ENCODE assay signal across 11 cellular contexts in the genomic region with DNA sequence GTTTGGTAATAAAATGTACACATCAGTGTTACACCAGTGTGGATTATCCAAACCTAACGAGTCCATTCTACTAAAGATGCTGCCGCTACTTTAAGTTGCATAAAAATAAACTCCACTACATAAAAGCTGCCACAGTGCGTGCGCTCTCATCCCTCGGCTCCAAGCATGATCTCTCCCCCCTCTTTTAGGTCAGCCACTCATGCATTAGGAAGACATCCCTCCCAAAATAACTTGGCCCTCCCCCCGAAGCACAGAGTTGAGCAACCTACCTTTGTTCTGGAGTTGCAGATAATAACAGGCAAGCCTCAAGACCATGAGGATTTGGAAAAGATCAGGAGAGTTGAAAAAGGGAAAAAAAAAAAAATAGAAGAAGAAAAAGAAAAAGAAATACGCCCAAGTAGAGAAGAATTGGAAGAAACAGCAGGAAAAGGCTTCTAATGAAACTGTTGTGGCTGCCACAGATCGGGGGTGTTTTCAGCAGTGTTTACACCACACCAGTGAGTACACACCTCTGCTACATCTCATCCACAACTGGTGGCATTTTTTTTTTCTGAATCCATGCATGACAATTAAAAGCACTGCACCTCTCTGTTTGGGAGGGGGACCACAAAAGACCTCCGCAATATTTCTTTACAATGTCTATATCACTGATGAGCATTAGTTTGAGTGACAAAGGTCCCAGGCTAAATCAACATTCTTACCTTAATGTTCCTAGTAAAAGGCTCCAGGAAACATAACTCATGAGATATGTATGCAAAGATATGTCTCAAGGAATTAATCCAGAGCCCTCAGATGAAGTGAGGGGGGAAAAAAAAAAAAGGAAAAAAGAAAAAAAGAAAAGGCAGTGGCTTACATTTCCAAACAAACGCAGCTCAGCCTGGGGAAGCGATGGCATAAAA.
A peak's percentile ranks its signal among the peaks of the same experiment; 100 is the strongest.
DNase-seq lines count a peak whose midpoint lies in the region; ATAC-seq and TF ChIP-seq lines count a peak whose summit lies in the region.
"Had no signal": no experiment of that assay in that cellular context is flagged by ENCODE, and none has a peak within 500 bp of the region (broad histone marks: within the 10 kb centered on the region; RNA-seq: fewer than 3 reads in every experiment).

No MANE protein-coding gene starts in this region.

- H4K91ac ChIP-seq in trophoblast cell (ENCODE audit: low read depth, low read length) = no peak overlapping the region

- DNase-seq in GM03348 (ENCODE audit: low spot score) (peak; percentile 53), heart left ventricle (peak in 4 of 5 donors; percentile 28 to 70 (median 54)), trophoblast cell (no peak), DMS114 treated with DMSO at 0.1 percent for 48 hours (lab: John Stamatoyannopoulos, UW; ENCODE audit: unreplicated experiment) (no peak), NCI-H1417 (lab: John Stamatoyannopoulos, UW) (no peak)
- no peak for DNase-seq in activated CD4-positive, alpha-beta T cell treated with anti-CD3 and anti-CD28 coated beads, Interleukin-2, amount 50 U/mL, for 1 hour
- DNase-seq: dorsolateral prefrontal cortex, MV-4-11, Peyer's patch had no signal

- H2BK120ac ChIP-seq in trophoblast cell (ENCODE audit: insufficient read depth, low read length, poor library complexity) = no peak overlapping the region

- no peak overlapping the region for H2BK12ac ChIP-seq in trophoblast cell (ENCODE audit: low read length)

- peaks cover 2% of the 10 kb centered on the region for H3K79me1 ChIP-seq in trophoblast cell (ENCODE audit: low read length)

- H3K4me3 ChIP-seq in heart left ventricle (peak overlapping the region in 10 of 12 donors; percentile 17 to 48 (median 42)), trophoblast cell (ENCODE audit: low read depth, low read length) (no peak overlapping the region)

- no peak overlapping the region for H4K8ac ChIP-seq in trophoblast cell (ENCODE audit: low read depth, low read length)

- no peak for TF ChIP-seq CTCF in VCaP (conservative IDR thresholded peaks at IDR 0.05)
- no peak for TF ChIP-seq CTCF in heart left ventricle (IDR thresholded peaks at IDR 0.05)

- H2AFZ ChIP-seq in trophoblast cell (ENCODE audit: insufficient read depth, low read length, poor library complexity) = no peak overlapping the region

- WGBS in heart left ventricle, 4 donors = 41 to 50% (median 49%) methylated on average over 11 of the region's 11 CpGs
- WGBS in trophoblast cell (ENCODE audit: extremely low coverage, insufficient coverage, insufficient read length) = no CpG with 5 or more reads among the region's 11 CpGs

- H2AK5ac ChIP-seq in trophoblast cell (ENCODE audit: low read length) = no peak overlapping the region

- H2BK5ac ChIP-seq in trophoblast cell (ENCODE audit: low read depth, low read length, poor library complexity) = no peak overlapping the region

- H3K4me1 ChIP-seq in heart left ventricle = peaks cover 0 to 72% (median 30%) of the 10 kb centered on the region in 12 donors
- peaks cover 3 to 10% of the 10 kb centered on the region in 2 experiments for H3K4me1 ChIP-seq in trophoblast cell (ENCODE audit: control insufficient read depth in 1 of 2, insufficient read depth in 2 of 2, low read length in 2 of 2)

- intact Hi-C loops in heart left ventricle (cut with DNase I) = loop anchor here in 7 of 10 donors (5.0 to 10.0 kb wide), 7 partner anchors 37 to 340 kb away; a partner anchor contains a TSS

- no peak overlapping the region for H4K12ac ChIP-seq in trophoblast cell (ENCODE audit: low read depth, low read length)

- no peak overlapping the region for H3K4ac ChIP-seq in trophoblast cell (ENCODE audit: low read depth, low read length)

- H3K36me3 ChIP-seq in heart left ventricle (no peaks in the 10 kb centered on the region), trophoblast cell (ENCODE audit: control insufficient read depth in 1 of 2, insufficient read depth in 2 of 2, low read length in 2 of 2) (no peaks in the 10 kb centered on the region)
- H3K36me3 ChIP-seq: Peyer's patch had no signal

- H3K27me3 ChIP-seq in heart left ventricle = no peaks in the 10 kb centered on the region
- H3K27me3 ChIP-seq in trophoblast cell (ENCODE audit: insufficient read depth, low read length) = no peaks in the 10 kb centered on the region
- H3K27me3 ChIP-seq: dorsolateral prefrontal cortex, Peyer's patch had no signal

- no peak overlapping the region for H3K18ac ChIP-seq in trophoblast cell (ENCODE audit: low read length)

- H3K27ac ChIP-seq in VCaP = peak overlapping the region; percentile 58
- peak overlapping the region; percentile 59 to 81 (median 68) for H3K27ac ChIP-seq in heart left ventricle
- H3K27ac ChIP-seq in trophoblast cell (ENCODE audit: low read depth, low read length) = no peak overlapping the region

- no peak for TF ChIP-seq POLR2A in heart left ventricle (IDR thresholded peaks at IDR 0.05)

- H3K4me2 ChIP-seq in trophoblast cell (ENCODE audit: low read length) = peak overlapping the region; percentile 47

- H3K14ac ChIP-seq in trophoblast cell (ENCODE audit: low read length) = no peak overlapping the region

- ATAC-seq in heart left ventricle (peak; percentile 72 to 82 (median 78)), HG03442 (IDR thresholded peaks at IDR 0.05; ENCODE audit: unreplicated experiment) (no peak)

- H3K23ac ChIP-seq in trophoblast cell (ENCODE audit: low read length) = no peak overlapping the region

- H3K9ac ChIP-seq in trophoblast cell (ENCODE audit: low read length) = no peak overlapping the region

- no peaks in the 10 kb centered on the region for H3K79me2 ChIP-seq in trophoblast cell (ENCODE audit: control insufficient read depth, insufficient read depth, low read length, poor library complexity)

- no peaks in the 10 kb centered on the region for H3K9me3 ChIP-seq in heart left ventricle
- H3K9me3 ChIP-seq in trophoblast cell (ENCODE audit: insufficient read depth, low read depth, low read length) = no peaks in the 10 kb centered on the region
- H3K9me3 ChIP-seq: Peyer's patch had no signal

Comparison
In these comparisons a context has a peak if more than half of its experiments do, and no peak if none do; other contexts are left out.
1. DNase-seq: peak in GM03348 (single experiment) and heart left ventricle (4 of 5); none in trophoblast cell (0 of 2), DMS114 treated with DMSO at 0.1 percent for 48 hours (single experiment), activated CD4-positive, alpha-beta T cell treated with anti-CD3 and anti-CD28 coated beads, Interleukin-2, amount 50 U/mL, for 1 hour (single experiment) and NCI-H1417 (0 of 3).